In the genomic region with DNA sequence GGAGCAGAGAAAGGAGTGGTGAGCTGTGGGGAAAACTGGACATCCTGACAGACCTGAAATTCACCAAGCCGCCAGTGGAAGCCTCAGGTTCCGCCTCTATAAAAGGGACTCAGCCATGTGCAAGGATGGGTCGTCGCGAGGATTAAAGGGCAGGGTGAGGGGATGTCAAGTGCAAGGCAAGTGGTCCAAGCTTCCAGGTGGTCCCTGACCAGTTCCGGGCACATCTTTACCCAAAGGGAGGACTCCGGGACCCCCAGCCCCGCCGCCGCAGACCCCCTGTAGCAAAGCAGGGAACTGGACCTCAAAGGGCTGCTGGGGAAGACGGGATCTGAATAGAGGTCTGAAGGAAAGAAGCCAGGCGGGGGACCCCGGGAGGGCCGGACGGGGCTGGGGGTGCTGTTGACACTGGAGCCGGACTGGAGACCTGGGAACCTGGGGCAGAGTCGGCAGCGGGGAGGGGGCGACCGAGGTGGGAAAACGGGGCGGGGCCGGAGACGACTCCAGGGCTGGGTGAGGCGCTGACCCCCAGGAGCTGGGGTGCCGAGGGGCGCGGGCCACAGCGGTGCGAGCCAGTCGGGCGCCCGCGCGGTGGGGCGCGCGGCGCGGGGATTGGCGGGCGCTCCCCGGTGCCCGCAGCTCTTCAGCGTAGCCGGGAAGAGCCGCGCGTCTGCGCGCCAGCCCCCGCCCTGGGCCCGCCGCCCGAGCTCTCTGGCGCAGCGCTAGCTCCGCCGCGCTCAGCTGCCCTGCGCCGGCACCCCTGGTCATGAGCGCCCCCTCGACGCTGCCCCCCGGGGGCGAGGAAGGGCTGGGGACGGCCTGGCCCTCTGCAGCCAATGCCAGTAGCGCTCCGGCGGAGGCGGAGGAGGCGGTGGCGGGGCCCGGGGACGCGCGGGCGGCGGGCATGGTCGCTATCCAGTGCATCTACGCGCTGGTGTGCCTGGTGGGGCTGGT, we compare ENCODE assay signal across 19 cellular contexts. TPM values are rescaled to one million over a fixed set of nuclear protein-coding genes. Genes with fewer than 3 reads are reported as not detected.
DNase-seq lines count a peak whose midpoint lies in the region; ATAC-seq and TF ChIP-seq lines count a peak whose summit lies in the region.
"Had no signal": no experiment of that assay in that cellular context is flagged by ENCODE, and none has a peak within 500 bp of the region (broad histone marks: within the 10 kb centered on the region; RNA-seq: fewer than 3 reads in every experiment).

A gene with protein sequence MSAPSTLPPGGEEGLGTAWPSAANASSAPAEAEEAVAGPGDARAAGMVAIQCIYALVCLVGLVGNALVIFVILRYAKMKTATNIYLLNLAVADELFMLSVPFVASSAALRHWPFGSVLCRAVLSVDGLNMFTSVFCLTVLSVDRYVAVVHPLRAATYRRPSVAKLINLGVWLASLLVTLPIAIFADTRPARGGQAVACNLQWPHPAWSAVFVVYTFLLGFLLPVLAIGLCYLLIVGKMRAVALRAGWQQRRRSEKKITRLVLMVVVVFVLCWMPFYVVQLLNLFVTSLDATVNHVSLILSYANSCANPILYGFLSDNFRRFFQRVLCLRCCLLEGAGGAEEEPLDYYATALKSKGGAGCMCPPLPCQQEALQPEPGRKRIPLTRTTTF (plus strand): TSS at position 592 of the 951 bp plus-strand sequence. CDS start 172 bp downstream, at position 764.

- TF ChIP-seq POLR2A in suprapubic skin (IDR thresholded peaks at IDR 0.05) = no peak

- H3K27me3 ChIP-seq in esophagus (ENCODE audit: control insufficient read depth in 1 of 2, insufficient read depth in 2 of 2, low read length in 2 of 2) (peaks cover 3 to 6% of the 10 kb centered on the region in 2 donors), left lung (peaks cover 18 to 48% of the 10 kb centered on the region in 2 donors), suprapubic skin (peaks cover 44% of the 10 kb centered on the region)

- 21 to 35% methylated on average over 37 to 83 of the region's 83 CpGs for WGBS in esophagus, 2 donors
- 51% methylated on average over 24 of the region's 83 CpGs for WGBS in suprapubic skin

- TF ChIP-seq EP300 in suprapubic skin (IDR thresholded peaks at IDR 0.05) = no peak

- DNase-seq in NCI-H69 (lab: John Stamatoyannopoulos, UW) = peak; percentile 16
- no peak for DNase-seq in left lung
- peak in 1 of 2 donors; percentile 76 for DNase-seq in suprapubic skin (ENCODE audit: low spot score in 2 of 2)
- DNase-seq in NCI-H2171 (lab: John Stamatoyannopoulos, UW) = no peak
- DNase-seq in SHP77 treated with DMSO at 0.1 percent for 48 hours (lab: John Stamatoyannopoulos, UW) = no peak
- no peak for DNase-seq in activated gamma-delta T cell treated with Interleukin-2 at 50 U/mL for 16 hours
- DNase-seq: activated CD4-positive, alpha-beta T cell treated with anti-CD3 and anti-CD28 coated beads for 1 hour; activated gamma-delta T cell; effector CD4-positive, alpha-beta T cell; HFFc6; NCI-H1048; NCI-H82; small intestine; T-helper 2 cell had no signal

- ATAC-seq in left lung = peak; percentile 35
- ATAC-seq: K562 had no signal

- TF ChIP-seq CTCF in left lung (IDR thresholded peaks at IDR 0.05) = no peak
- TF ChIP-seq CTCF in suprapubic skin (IDR thresholded peaks at IDR 0.05) = no peak

- H3K4me1 ChIP-seq in esophagus (ENCODE audit: control insufficient read depth in 2 of 2, insufficient read depth in 2 of 2, low read length in 1 of 2) = peaks cover 0 to 6% of the 10 kb centered on the region in 2 donors
- peaks cover 0 to 12% of the 10 kb centered on the region in 2 donors for H3K4me1 ChIP-seq in left lung
- peaks cover 7% of the 10 kb centered on the region for H3K4me1 ChIP-seq in suprapubic skin

- no peak within 1 kb of the TSS for H3K27ac ChIP-seq in esophagus (ENCODE audit: low read depth in 2 of 2, low read length in 1 of 2)
- H3K27ac ChIP-seq in left lung = no peak within 1 kb of the TSS
- no peak within 1 kb of the TSS for H3K27ac ChIP-seq in suprapubic skin

- intact Hi-C loops in left lung (cut with DNase I) = no loop called here

- H3K4me3 ChIP-seq in esophagus (ENCODE audit: low read depth in 1 of 2, low read length in 2 of 2) = peak within 1 kb of the TSS; percentile 13 to 23
- no peak within 1 kb of the TSS for H3K4me3 ChIP-seq in left lung
- H3K4me3 ChIP-seq in suprapubic skin = peak within 1 kb of the TSS; percentile 44
- H3K4me3 ChIP-seq: K562 had no signal

- H3K36me3 ChIP-seq in esophagus (ENCODE audit: control insufficient read depth in 2 of 2, insufficient read depth in 2 of 2, low read length in 1 of 2) (no peaks in the 10 kb centered on the region), left lung (no peaks in the 10 kb centered on the region), suprapubic skin (no peaks in the 10 kb centered on the region)

- H3K9me3 ChIP-seq in esophagus (ENCODE audit: control insufficient read depth in 2 of 2, insufficient read depth in 1 of 2, low read depth in 1 of 2, low read length in 1 of 2) = peaks cover 0 to 4% of the 10 kb centered on the region in 2 donors
- no peaks in the 10 kb centered on the region for H3K9me3 ChIP-seq in left lung
- no peaks in the 10 kb centered on the region for H3K9me3 ChIP-seq in suprapubic skin

RNA-seq across cellular contexts. Expression of the gene that starts here (rescaled TPM):
- polyA plus RNA-seq in esophagus = not detected
- total RNA-seq in left lung = not detected
- total RNA-seq in suprapubic skin = not detected
- total RNA-seq: fibroblast of villous mesenchyme, HFFc6, K562, mononuclear cell, omental fat pad had no signal
- polyA plus RNA-seq: K562 had no signal

Comparison
In these comparisons a context has a peak if more than half of its experiments do, and no peak if none do; other contexts are left out.
1. Peak in ATAC-seq in left lung; RNA of the gene not detected or under 1 TPM.
2. H3K4me3 ChIP-seq: peak in esophagus (2 of 2) and suprapubic skin (single experiment); none in left lung (0 of 2).